7 cellular contexts compared by ENCODE assay signal in the genomic region with DNA sequence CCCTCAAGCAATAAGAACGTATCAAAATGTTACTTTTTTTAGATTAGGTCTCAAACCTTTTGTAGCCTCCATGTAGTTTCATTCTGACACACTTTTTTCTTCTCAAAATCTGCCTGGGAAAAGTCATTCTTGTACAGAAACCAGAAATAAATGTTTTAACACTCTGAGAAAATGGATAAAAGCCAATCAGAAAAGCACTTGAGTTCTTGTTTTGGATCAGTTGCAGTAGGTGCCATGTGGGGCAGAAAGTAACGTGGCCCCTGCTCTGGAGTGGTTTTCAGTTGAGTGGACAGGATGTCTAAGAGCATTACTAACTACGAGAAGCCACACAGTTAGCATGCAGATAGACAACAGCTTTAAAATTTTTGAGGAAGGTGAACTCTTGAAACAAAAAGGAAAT. TPM values are rescaled to one million over a fixed set of nuclear protein-coding genes. Genes with fewer than 3 reads are reported as not detected.
A peak's percentile ranks its signal among the peaks of the same experiment; 100 is the strongest.
DNase-seq lines count a peak whose midpoint lies in the region; ATAC-seq and TF ChIP-seq lines count a peak whose summit lies in the region.

No MANE protein-coding gene starts in this region.

- H3K27me3 ChIP-seq in OCI-LY1 (ENCODE audit: insufficient read depth, low read length) (no peaks in the 10 kb centered on the region), GM23248 (replicated peaks; ENCODE audit: insufficient read depth) (no peaks in the 10 kb centered on the region), sigmoid colon (no peaks in the 10 kb centered on the region)

- WGBS in GM23248 (ENCODE audit: low coverage in 1 of 2, low lambda C conversion rate in 2 of 2, missing lambda C conversion rate in 2 of 2), 2 experiments, result 70 to 78% methylated on average over 3 of the region's 3 CpGs
- WGBS in sigmoid colon, 2 donors, result 52 to 84% methylated on average over 3 of the region's 3 CpGs

- TF ChIP-seq CTCF in OCI-LY1 (IDR thresholded peaks at IDR 0.05; ENCODE audit: low read length) (no peak), nephron (IDR thresholded peaks at IDR 0.05; ENCODE audit: unreplicated experiment in 3 of 3) (no peak), sigmoid colon (IDR thresholded peaks at IDR 0.05) (no peak)

- TF ChIP-seq POLR2A in sigmoid colon (IDR thresholded peaks at IDR 0.05), result no peak

- H3K79me2 ChIP-seq in OCI-LY1 (ENCODE audit: insufficient read depth, low read length) (no peaks in the 10 kb centered on the region), GM23248 (ENCODE audit: insufficient read depth) (peaks cover 10% of the 10 kb centered on the region; the same call in 1 of the 2 replicates)

- ATAC-seq in GM18907 (IDR thresholded peaks at IDR 0.05; ENCODE audit: unreplicated experiment) (peak; percentile 92), HG02571 (IDR thresholded peaks at IDR 0.05; ENCODE audit: unreplicated experiment) (peak; percentile 78)

- H3K27ac Mint-ChIP-seq in nephron, result peak overlapping the region; percentile 29 to 78 (median 38)

- H3K4me1 ChIP-seq in OCI-LY1 (ENCODE audit: insufficient read depth, low read length, severe bottlenecking) (peaks cover 14% of the 10 kb centered on the region), GM23248 (ENCODE audit: insufficient read depth) (peaks cover 14% of the 10 kb centered on the region), sigmoid colon (peaks cover 0 to 29% (median 18%) of the 10 kb centered on the region in 4 donors)

- peaks cover 41% of the 10 kb centered on the region for H3K4me1 Mint-ChIP-seq in nephron

- no peak for TF ChIP-seq EP300 in sigmoid colon (IDR thresholded peaks at IDR 0.05)

- H3K9me3 ChIP-seq in OCI-LY1 (ENCODE audit: low read length) (no peaks in the 10 kb centered on the region; the same call in 1 of the 2 replicates), GM23248 (ENCODE audit: low read depth) (no peaks in the 10 kb centered on the region), sigmoid colon (no peaks in the 10 kb centered on the region)

- H3K4me3 Mint-ChIP-seq in nephron, result no peak overlapping the region

- intact Hi-C loops in sigmoid colon (cut with DNase I), result no loop called here

- H4K20me1 ChIP-seq in OCI-LY1 (ENCODE audit: insufficient read depth, low read length) (0 out of 2 replicates have a peak, but pooled peaks cover 2% of the 10 kb centered on the region), GM23248 (ENCODE audit: insufficient read depth) (no peaks in the 10 kb centered on the region)

- H2AFZ ChIP-seq in OCI-LY1 (ENCODE audit: low read length) (no peak overlapping the region), GM23248 (no peak overlapping the region)

- H3K9ac ChIP-seq in OCI-LY1 (ENCODE audit: low read length) (no peak overlapping the region), GM23248 (no peak overlapping the region)

- H3K4me3 ChIP-seq in OCI-LY1 (ENCODE audit: low read depth, low read length, poor library complexity, severe bottlenecking) (no peak overlapping the region), GM23248 (no peak overlapping the region), sigmoid colon (no peak overlapping the region)

- peaks cover 8% of the 10 kb centered on the region for H3K36me3 Mint-ChIP-seq in nephron (ENCODE audit: low read depth)

- H3K27ac ChIP-seq in OCI-LY1 (ENCODE audit: low read depth, low read length, poor library complexity, severe bottlenecking), result peak overlapping the region; percentile 16
- no peak overlapping the region for H3K27ac ChIP-seq in GM23248
- H3K27ac ChIP-seq in sigmoid colon, result no peak overlapping the region

- no peak overlapping the region for H3K4me2 ChIP-seq in OCI-LY1 (ENCODE audit: low read length)
- H3K4me2 ChIP-seq in GM23248 (ENCODE audit: unreplicated experiment), result no peak overlapping the region

- H3K27me3 Mint-ChIP-seq in nephron (ENCODE audit: low read depth), result peaks cover 3% of the 10 kb centered on the region

- H3K9me3 Mint-ChIP-seq in nephron, result no peaks in the 10 kb centered on the region

- no peak for DNase-seq in NCI-H128 (lab: John Stamatoyannopoulos, UW; ENCODE audit: unreplicated experiment)
- DNase-seq in GM23248, result no peak
- DNase-seq in sigmoid colon, result no peak

- H3K36me3 ChIP-seq in OCI-LY1 (ENCODE audit: insufficient read depth, low read length), result peaks cover 7% of the 10 kb centered on the region
- H3K36me3 ChIP-seq in GM23248 (ENCODE audit: low read depth), result no peaks in the 10 kb centered on the region
- peaks cover 0 to 7% (median 0%) of the 10 kb centered on the region in 4 donors for H3K36me3 ChIP-seq in sigmoid colon

- H3F3A ChIP-seq in OCI-LY1 (ENCODE audit: insufficient read depth, low read length) (peaks cover 16% of the 10 kb centered on the region), GM23248 (ENCODE audit: insufficient read depth) (peaks cover 3% of the 10 kb centered on the region)

- H3K9me2 ChIP-seq in OCI-LY1 (ENCODE audit: low read depth, low read length) (no peaks in the 10 kb centered on the region), GM23248 (ENCODE audit: insufficient read depth) (no peaks in the 10 kb centered on the region)

- in situ Hi-C loops in GM23248 (cut with MboI), result no loop called here

RNA-seq across cellular contexts. Expression of gene GPR183, which starts 19.1 kb away (rescaled TPM):
- not detected in 2 replicates for total RNA-seq in GM23248 (2014; rRNA removed; shearing (Covaris generic))
- 0.25 and 0.33 TPM in 2 replicates for polyA plus RNA-seq in GM23248 (2016; fragmentation: Nextera tagmentation; extraction: Ambion mirVana)
- 10 to 100 TPM; 30.9 to 36.4 (median 33.2) TPM for total RNA-seq in sigmoid colon
- polyA plus RNA-seq in sigmoid colon, result 10 to 100 TPM in 2 of 3 donors, 1 to 10 TPM in 1; 4.8 to 20.2 (median 10.4) TPM

RNA-seq across cellular contexts. Expression of gene GPR18, which starts 29.9 kb away (rescaled TPM):
- not detected in 2 replicates for total RNA-seq in GM23248 (2014; rRNA removed; shearing (Covaris generic))
- polyA plus RNA-seq in GM23248 (2016; fragmentation: Nextera tagmentation; extraction: Ambion mirVana) (0.22 and 0.46 TPM in 2 replicates), sigmoid colon (1 to 10 TPM in 1 of 3 donors, not detected in 2; 7.5 TPM)
- total RNA-seq in sigmoid colon, result under 1 TPM in 1 of 4 donors, not detected in 3; 0.83 TPM

Comparison
In these comparisons a context has a peak if more than half of its experiments do, and no peak if none do; other contexts are left out.
1. RNA of gene GPR183, which starts 19.1 kb away (total RNA-seq): 30.9 to 36.4 TPM in sigmoid colon; not detected in GM23248; every median in the first group is over 10 times any median in the second.